ENCODE assay signal across 9 cellular contexts in genomic region chr14:99430491-99430890, GRCh38. TPM values are rescaled to one million over a fixed set of nuclear protein-coding genes. Genes with fewer than 3 reads are reported as not detected.
A peak's percentile ranks its signal among the peaks of the same experiment; 100 is the strongest.
DNase-seq lines count a peak whose midpoint lies in the region; ATAC-seq and TF ChIP-seq lines count a peak whose summit lies in the region.
"Had no signal": no experiment of that assay in that cellular context is flagged by ENCODE, and none has a peak within 500 bp of the region (broad histone marks: within the 10 kb centered on the region; RNA-seq: fewer than 3 reads in every experiment).

No MANE protein-coding gene starts in this region.

- no peak overlapping the region for H3K4me3 Mint-ChIP-seq in endothelial cell (ENCODE audit: unreplicated experiment)
- H3K4me3 Mint-ChIP-seq: dendritic cell treated with granulocyte-macrophage colony-stimulating factor and Interleukin-4, amounts not matched to agents 40 ng/mL and 50 ng/mL, for 4 days had no signal

- peaks cover 27% of the 10 kb centered on the region for H3K36me3 Mint-ChIP-seq in endothelial cell (ENCODE audit: low read depth, unreplicated experiment)

- no peak overlapping the region for H2AFZ ChIP-seq in smooth muscle cell (ENCODE audit: low read depth)

- 81% methylated on average over 7 of the region's 7 CpGs for WGBS in smooth muscle cell (ENCODE audit: low lambda C conversion rate)

- no peak overlapping the region for H3K4me2 ChIP-seq in smooth muscle cell

- H3K4me3 ChIP-seq in AG10803 (ENCODE audit: low read length): no peak overlapping the region
- H3K4me3 ChIP-seq in smooth muscle cell: no peak overlapping the region

- peaks cover 5% of the 10 kb centered on the region for H3K9me3 Mint-ChIP-seq in endothelial cell (ENCODE audit: unreplicated experiment)

- no peaks in the 10 kb centered on the region for H3K9me3 ChIP-seq in smooth muscle cell (replicated peaks; ENCODE audit: low read depth)

- peaks cover 26% of the 10 kb centered on the region for H3K4me1 Mint-ChIP-seq in endothelial cell (ENCODE audit: unreplicated experiment)

- peaks cover 22% of the 10 kb centered on the region for H3K4me1 ChIP-seq in smooth muscle cell (ENCODE audit: low read depth)

- ATAC-seq in GM18907 (IDR thresholded peaks at IDR 0.05; ENCODE audit: unreplicated experiment) (peak; percentile 73), GM21528 (IDR thresholded peaks at IDR 0.05; ENCODE audit: low FRiP score, unreplicated experiment) (no peak)

- no peaks in the 10 kb centered on the region for H3K27me3 ChIP-seq in smooth muscle cell (ENCODE audit: low read depth)

- H3K27me3 Mint-ChIP-seq in endothelial cell (ENCODE audit: unreplicated experiment): no peaks in the 10 kb centered on the region
- H3K27me3 Mint-ChIP-seq: dendritic cell treated with granulocyte-macrophage colony-stimulating factor and Interleukin-4, amounts not matched to agents 40 ng/mL and 50 ng/mL, for 4 days had no signal

- H3K27ac Mint-ChIP-seq in endothelial cell (ENCODE audit: unreplicated experiment): no peak overlapping the region
- H3K27ac Mint-ChIP-seq: dendritic cell treated with granulocyte-macrophage colony-stimulating factor and Interleukin-4, amounts not matched to agents 40 ng/mL and 50 ng/mL, for 4 days had no signal

- peaks cover 11% of the 10 kb centered on the region for H3F3A ChIP-seq in smooth muscle cell (ENCODE audit: low read depth)

- H3K36me3 ChIP-seq in smooth muscle cell (ENCODE audit: low read depth): no peaks in the 10 kb centered on the region

- DNase-seq in AG10803 (ENCODE audit: low read depth) (no peak), NCI-H226 (peak; percentile 37), endothelial cell (ENCODE audit: low spot score) (peak; percentile 56), smooth muscle cell (lab: John Stamatoyannopoulos, UW; ENCODE audit: unreplicated experiment) (no peak), NCI-H446 treated with DMSO at 0.1 percent for 48 hours (lab: John Stamatoyannopoulos, UW) (no peak)
- DNase-seq in activated CD4-positive, CD25-positive, alpha-beta regulatory T cell (lab: John Stamatoyannopoulos, UW): no peak

- TF ChIP-seq CTCF in AG10803 (conservative IDR thresholded peaks at IDR 0.05; ENCODE audit: low read length) (peak; percentile 17), endothelial cell (IDR thresholded peaks at IDR 0.05; ENCODE audit: unreplicated experiment) (peak; percentile 47), smooth muscle cell (IDR thresholded peaks at IDR 0.05; ENCODE audit: borderline replicate concordance, insufficient read depth, poor library complexity, severe bottlenecking) (peak; percentile 31)

- no peaks in the 10 kb centered on the region for H4K20me1 ChIP-seq in smooth muscle cell (ENCODE audit: low read depth)

- H3K9ac ChIP-seq in smooth muscle cell (ENCODE audit: low read depth): no peak overlapping the region

- peak overlapping the region; percentile 96 for H3K27ac ChIP-seq in smooth muscle cell (ENCODE audit: low read depth)

- H3K79me2 ChIP-seq in smooth muscle cell (ENCODE audit: low read depth): peaks cover 49% of the 10 kb centered on the region

RNA-seq across cellular contexts. Expression of gene SETD3, which starts 50.2 kb away (rescaled TPM):
- total RNA-seq in endothelial cell (ENCODE audit: unreplicated experiment) (67.4 TPM), smooth muscle cell (74.9 and 78.2 TPM in 2 replicates)
- 41.5 and 49.2 TPM in 2 replicates for polyA plus RNA-seq in smooth muscle cell

RNA-seq across cellular contexts. Expression of gene CCNK, which starts 50.7 kb away (rescaled TPM):
- 79.8 TPM for total RNA-seq in endothelial cell (ENCODE audit: unreplicated experiment)
- 32.9 and 45.0 TPM in 2 replicates for total RNA-seq in smooth muscle cell
- polyA plus RNA-seq in smooth muscle cell: 14.6 and 22.7 TPM in 2 replicates

Comparison
In these comparisons a context has a peak if more than half of its experiments do, and no peak if none do; other contexts are left out.
1. DNase-seq: peak in NCI-H226 (single experiment) and endothelial cell (single experiment); none in AG10803 (single experiment), smooth muscle cell (single experiment), NCI-H446 treated with DMSO at 0.1 percent for 48 hours (single experiment) and activated CD4-positive, CD25-positive, alpha-beta regulatory T cell (0 of 4).
2. Peak in every context shown above with its lines, with median percentiles within 50 percentile points of each other: CTCF ChIP-seq.